In the genomic region with DNA sequence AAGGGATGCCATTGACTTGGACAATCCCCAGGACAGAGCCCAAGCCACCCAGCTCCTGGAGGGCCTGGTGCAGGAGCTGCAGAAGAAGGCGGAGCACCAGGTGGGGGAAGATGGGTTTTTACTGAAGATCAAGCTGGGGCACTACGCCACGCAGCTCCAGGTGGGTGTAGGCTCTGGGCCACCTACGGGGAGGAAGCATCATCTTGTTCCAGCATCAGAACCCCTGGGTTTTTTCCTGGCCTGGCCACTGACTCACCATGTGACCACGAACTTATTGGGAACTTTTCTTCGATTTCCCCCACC, we compare ENCODE assay signal across 12 cellular contexts. TPM values are rescaled to one million over a fixed set of nuclear protein-coding genes. Genes with fewer than 3 reads are reported as not detected.
DNase-seq lines count a peak whose midpoint lies in the region; ATAC-seq, FAIRE-seq and TF ChIP-seq lines count a peak whose summit lies in the region.
"Had no signal": no experiment of that assay in that cellular context is flagged by ENCODE, and none has a peak within 500 bp of the region (broad histone marks: within the 10 kb centered on the region; RNA-seq: fewer than 3 reads in every experiment).

No MANE protein-coding gene starts in this region.

- DNase-seq in GM12865 (ENCODE audit: low read depth), result no peak
- no peak for DNase-seq in activated CD4-positive, alpha-beta memory T cell treated with anti-CD3 and anti-CD28 coated beads, Interleukin-2, amount 10 ng/mL, durations not matched to agents 7 days and 5 days
- no peak for DNase-seq in endothelial cell of umbilical vein (ENCODE audit: low read depth, low spot score)
- peak; percentile 38 to 67 for DNase-seq in stimulated activated CD4-positive, alpha-beta T cell treated with anti-CD3 and anti-CD28 coated beads, Interleukin-4, amount 100 ng/mL, for 48 hours (ENCODE audit: low read depth in 2 of 2)
- DNase-seq in cerebellar nuclear complex (lab: John Stamatoyannopoulos, UW), result no peak
- no peak for DNase-seq in HuH-7 (ENCODE audit: low spot score)
- DNase-seq in mesenteric fat pad (ENCODE audit: low spot score), result no peak
- DNase-seq in foreskin keratinocyte, result no peak
- DNase-seq: DMS53, NCI-H510A treated with DMSO at 0.1 percent for 48 hours had no signal

- no peaks in the 10 kb centered on the region for H3K36me3 ChIP-seq in endothelial cell of umbilical vein (ENCODE audit: control insufficient read depth in 2 of 2, extremely low read depth in 1 of 2, insufficient read depth in 2 of 2, low read length in 2 of 2)

- peaks cover 31% of the 10 kb centered on the region for H3K36me3 Mint-ChIP-seq in activated CD4-positive, alpha-beta memory T cell treated with anti-CD3 and anti-CD28 coated beads, Interleukin-2, amount 10 ng/mL, durations not matched to agents 7 days and 5 days (ENCODE audit: low read depth)

- no peaks in the 10 kb centered on the region for H3K27me3 Mint-ChIP-seq in activated CD4-positive, alpha-beta memory T cell treated with anti-CD3 and anti-CD28 coated beads, Interleukin-2, amount 10 ng/mL, durations not matched to agents 7 days and 5 days

- H3K9me3 Mint-ChIP-seq in activated CD4-positive, alpha-beta memory T cell treated with anti-CD3 and anti-CD28 coated beads, Interleukin-2, amount 10 ng/mL, durations not matched to agents 7 days and 5 days, result no peaks in the 10 kb centered on the region

- FAIRE-seq in endothelial cell of umbilical vein (lab: Jason Lieb, UNC), result no peak

- no peak for TF ChIP-seq POLR2A in endothelial cell of umbilical vein (IDR thresholded peaks at IDR 0.05; ENCODE audit: low read depth, low read length)

- H3K9me1 ChIP-seq in endothelial cell of umbilical vein (replicated peaks; ENCODE audit: control insufficient read depth, extremely low read depth, insufficient read depth, low read length), result no peaks in the 10 kb centered on the region

- no peaks in the 10 kb centered on the region for H3K9me3 ChIP-seq in endothelial cell of umbilical vein (replicated peaks; ENCODE audit: control insufficient read depth, insufficient read depth, low read length)
- H3K9me3 ChIP-seq: left lung had no signal

- H3K4me3 Mint-ChIP-seq in activated CD4-positive, alpha-beta memory T cell treated with anti-CD3 and anti-CD28 coated beads, Interleukin-2, amount 10 ng/mL, durations not matched to agents 7 days and 5 days, result peak overlapping the region; percentile 89

- CTCF ChIA-PET in activated CD4-positive, alpha-beta memory T cell treated with anti-CD3 and anti-CD28 coated beads, Interleukin-2, amount 10 ng/mL, durations not matched to agents 7 days and 5 days (lab: Charles Lee), result interaction anchor here (1.0 to 3.2 kb wide), 2 partner anchors 23 to 67 kb away, joined by 3 to 27 read pairs; no protein-coding TSS in a partner anchor
- CTCF ChIA-PET in endothelial cell of umbilical vein (lab: Charles Lee), result interaction anchor here (1.0 to 9.6 kb wide), 2 partner anchors 67 to 228 kb away, joined by 3 to 89 read pairs; no protein-coding TSS in a partner anchor

- H3K4me1 Mint-ChIP-seq in activated CD4-positive, alpha-beta memory T cell treated with anti-CD3 and anti-CD28 coated beads, Interleukin-2, amount 10 ng/mL, durations not matched to agents 7 days and 5 days, result peaks cover 61% of the 10 kb centered on the region

- H3K9ac ChIP-seq in endothelial cell of umbilical vein (replicated peaks; ENCODE audit: extremely low read depth, insufficient read depth, low read length), result no peak overlapping the region

- H3K27me3 ChIP-seq in endothelial cell of umbilical vein (ENCODE audit: control insufficient read depth in 2 of 2, insufficient read depth in 2 of 2, low read length in 2 of 2) (no peaks in the 10 kb centered on the region), foreskin keratinocyte (peaks cover 42% of the 10 kb centered on the region)
- H3K27me3 ChIP-seq: left lung had no signal

- peaks cover 14% of the 10 kb centered on the region for H3K4me1 ChIP-seq in endothelial cell of umbilical vein (ENCODE audit: control insufficient read depth, extremely low read depth, insufficient read depth, low read length)
- H3K4me1 ChIP-seq in foreskin keratinocyte, result no peaks in the 10 kb centered on the region

- peak overlapping the region; percentile 85 for H3K4me3 ChIP-seq in GM12865 (ENCODE audit: low read depth, low read length)
- H3K4me3 ChIP-seq in endothelial cell of umbilical vein (replicated peaks in 1 of 3; ENCODE audit: insufficient read depth in 1 of 3, low read depth in 1 of 3, low read length in 3 of 3), result no peak overlapping the region

- no peaks in the 10 kb centered on the region for H3K79me2 ChIP-seq in endothelial cell of umbilical vein (ENCODE audit: control insufficient read depth, insufficient read depth, low read length)

- H3K27ac Mint-ChIP-seq in activated CD4-positive, alpha-beta memory T cell treated with anti-CD3 and anti-CD28 coated beads, Interleukin-2, amount 10 ng/mL, durations not matched to agents 7 days and 5 days, result peak overlapping the region; percentile 84

- H3K27ac ChIP-seq in endothelial cell of umbilical vein (ENCODE audit: insufficient read depth, low read depth, low read length) (no peak overlapping the region), foreskin keratinocyte (no peak overlapping the region)
- H3K27ac ChIP-seq: VCaP had no signal

- POLR2A ChIA-PET in activated CD4-positive, alpha-beta memory T cell treated with anti-CD3 and anti-CD28 coated beads, Interleukin-2, amount 10 ng/mL, durations not matched to agents 7 days and 5 days (lab: Charles Lee), result interaction anchor here (0.9 to 11.7 kb wide), 13 partner anchors 13 to 263 kb away, joined by 3 to 193 read pairs (median 7); partner anchors contain the start of genes GHDC and STAT5B
- POLR2A ChIA-PET in endothelial cell of umbilical vein (lab: Charles Lee), result no interaction called here

- no peak overlapping the region for H2AFZ ChIP-seq in endothelial cell of umbilical vein (ENCODE audit: low read depth, low read length)

- BruUV-seq in endothelial cell of umbilical vein (replicated peaks; lab: Mats Ljungman, UMichigan), result TSS peak; percentile 15

- no peak for ATAC-seq in foreskin keratinocyte

- dilution Hi-C loops in endothelial cell of umbilical vein (cut with MboI; ENCODE audit: extremely low pct_ligation_motif_present, low sequenced_read_pairs), result no loop called here

- H4K20me1 ChIP-seq in endothelial cell of umbilical vein (replicated peaks; ENCODE audit: control insufficient read depth, extremely low read depth, insufficient read depth, low read length), result no peaks in the 10 kb centered on the region

- intact Hi-C loops in endothelial cell of umbilical vein (cut with micrococcal nuclease), result loop anchor here (2.0 kb wide), 1 partner anchor 67 kb away; no protein-coding TSS in a partner anchor

- TF ChIP-seq CTCF in GM12865 (IDR thresholded peaks at IDR 0.05; ENCODE audit: insufficient read depth, low read depth, low read length, missing control alignments) (no peak), endothelial cell of umbilical vein (IDR thresholded peaks at IDR 0.05; ENCODE audit: extremely low read depth in 1 of 2, insufficient read depth in 1 of 2, low read depth in 1 of 2, low read length in 2 of 2) (no peak), foreskin keratinocyte (conservative IDR thresholded peaks at IDR 0.05) (no peak)

- H3K4me2 ChIP-seq in endothelial cell of umbilical vein (ENCODE audit: insufficient read depth, low read length), result no peak overlapping the region

TF ChIP-seq in endothelial cell of umbilical vein, 7 proteins besides CTCF, POLR2A, EP300 and RAD21:
- TF ChIP-seq, protein P1, sequence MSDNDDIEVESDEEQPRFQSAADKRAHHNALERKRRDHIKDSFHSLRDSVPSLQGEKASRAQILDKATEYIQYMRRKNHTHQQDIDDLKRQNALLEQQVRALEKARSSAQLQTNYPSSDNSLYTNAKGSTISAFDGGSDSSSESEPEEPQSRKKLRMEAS (IDR thresholded peaks at IDR 0.05; ENCODE audit: insufficient read depth, insufficient read length), result no peak
- TF ChIP-seq FOS (IDR thresholded peaks at IDR 0.05; ENCODE audit: borderline replicate concordance, insufficient read depth, low read length) (no peak), GATA2 (IDR thresholded peaks at IDR 0.05; ENCODE audit: insufficient read depth, insufficient read length, low read depth, low read length) (no peak), MYC (IDR thresholded peaks at IDR 0.05; ENCODE audit: low read depth, low read length) (no peak), EZH2 (IDR thresholded peaks at IDR 0.05; ENCODE audit: borderline replicate concordance, low read depth, low read length, severe bottlenecking) (no peak), POLR2AphosphoS5 (IDR thresholded peaks at IDR 0.05; ENCODE audit: insufficient read depth, low read depth, low read length) (no peak), JUN (IDR thresholded peaks at IDR 0.05; ENCODE audit: borderline replicate concordance, insufficient read depth, insufficient read length, low read depth) (no peak)
TF ChIP-seq in endothelial cell of umbilical vein: peak in this region for 0.

RNA-seq across cellular contexts. Expression of gene STAT5A, which starts 1.5 kb away (rescaled TPM):
- total RNA-seq in activated CD4-positive, alpha-beta memory T cell treated with anti-CD3 and anti-CD28 coated beads, Interleukin-2, amount 10 ng/mL, durations not matched to agents 7 days and 5 days, result 10 to 100 TPM; 88.4 to 96.7 TPM
- 23.4 and 23.6 TPM in 2 replicates for total RNA-seq in endothelial cell of umbilical vein
- polyA plus RNA-seq in endothelial cell of umbilical vein, result 18.0 and 18.2 TPM in 2 replicates
- polyA plus RNA-seq in endothelial cell of umbilical vein (2011; cell fraction: cytosol; rRNA removed), result 13.6 and 13.9 TPM in 2 replicates
- 24.5 and 28.1 TPM in 2 replicates for polyA plus RNA-seq in endothelial cell of umbilical vein (2011; cell fraction: nucleus; rRNA removed)
- polyA plus RNA-seq in endothelial cell of umbilical vein (2012), result 15.8 and 19.2 TPM in 2 replicates
- polyA minus RNA-seq in endothelial cell of umbilical vein, result 30.7 and 33.7 TPM in 2 replicates
- 9.0 TPM for polyA minus RNA-seq in endothelial cell of umbilical vein (2011; cell fraction: cytosol; rRNA and poly(A)+ RNA removed)
- 9.1 and 13.5 TPM in 2 replicates for polyA minus RNA-seq in endothelial cell of umbilical vein (2011; cell fraction: nucleus; rRNA and poly(A)+ RNA removed)
- total RNA-seq in mesenteric fat pad, result 130 TPM
- total RNA-seq in foreskin keratinocyte, result 1.2 and 1.3 TPM in 2 replicates
- polyA plus RNA-seq in foreskin keratinocyte, result 0.69 and 0.84 TPM in 2 replicates

RNA-seq across cellular contexts. Expression of gene STAT5B, which starts 13.6 kb away (rescaled TPM):
- 100 to 1,000 TPM; 163 to 171 TPM for total RNA-seq in activated CD4-positive, alpha-beta memory T cell treated with anti-CD3 and anti-CD28 coated beads, Interleukin-2, amount 10 ng/mL, durations not matched to agents 7 days and 5 days
- 53.1 and 53.7 TPM in 2 replicates for total RNA-seq in endothelial cell of umbilical vein
- polyA plus RNA-seq in endothelial cell of umbilical vein, result 42.0 and 43.3 TPM in 2 replicates
- polyA plus RNA-seq in endothelial cell of umbilical vein (2011; cell fraction: cytosol; rRNA removed), result 28.6 and 34.2 TPM in 2 replicates
- polyA plus RNA-seq in endothelial cell of umbilical vein (2011; cell fraction: nucleus; rRNA removed), result 136 and 143 TPM in 2 replicates
- 30.8 and 35.1 TPM in 2 replicates for polyA plus RNA-seq in endothelial cell of umbilical vein (2012)
- 54.8 and 62.4 TPM in 2 replicates for polyA minus RNA-seq in endothelial cell of umbilical vein
- 30.0 TPM for polyA minus RNA-seq in endothelial cell of umbilical vein (2011; cell fraction: cytosol; rRNA and poly(A)+ RNA removed)
- 45.8 and 49.5 TPM in 2 replicates for polyA minus RNA-seq in endothelial cell of umbilical vein (2011; cell fraction: nucleus; rRNA and poly(A)+ RNA removed)
- 106 TPM for total RNA-seq in mesenteric fat pad
- 13.4 and 15.0 TPM in 2 replicates for total RNA-seq in foreskin keratinocyte
- 4.9 and 6.1 TPM in 2 replicates for polyA plus RNA-seq in foreskin keratinocyte

Comparison
In these comparisons a context has a peak if more than half of its experiments do, and no peak if none do; other contexts are left out.
1. DNase-seq: peak in stimulated activated CD4-positive, alpha-beta T cell treated with anti-CD3 and anti-CD28 coated beads, Interleukin-4, amount 100 ng/mL, for 48 hours (2 of 2); none in GM12865 (single experiment), activated CD4-positive, alpha-beta memory T cell treated with anti-CD3 and anti-CD28 coated beads, Interleukin-2, amount 10 ng/mL, durations not matched to agents 7 days and 5 days (single experiment), endothelial cell of umbilical vein (single experiment), cerebellar nuclear complex (0 of 2), HuH-7 (single experiment), mesenteric fat pad (single experiment) and foreskin keratinocyte (0 of 2).
2. RNA of gene STAT5A, which starts 1.5 kb away (total RNA-seq): 130 TPM in mesenteric fat pad (single experiment), 88.4 to 96.7 TPM in activated CD4-positive, alpha-beta memory T cell treated with anti-CD3 and anti-CD28 coated beads, Interleukin-2, amount 10 ng/mL, durations not matched to agents 7 days and 5 days and 23.4 to 23.6 TPM in endothelial cell of umbilical vein; 1.2 to 1.3 TPM in foreskin keratinocyte; every median in the first group is over 10 times any median in the second.